In genomic region chr17:60392845-60393702, GRCh38 we compare ENCODE assay signal across 8 cellular contexts.
DNase-seq lines count a peak whose midpoint lies in the region; ATAC-seq and TF ChIP-seq lines count a peak whose summit lies in the region.

No MANE protein-coding gene starts in this region.

- ATAC-seq in GM19023 (IDR thresholded peaks at IDR 0.05; ENCODE audit: unreplicated experiment), result no peak

- no peak for TF ChIP-seq CTCF in LNCaP clone FGC (IDR thresholded peaks at IDR 0.05; ENCODE audit: control insufficient read depth, extremely low read depth, insufficient read depth)
- no peak for TF ChIP-seq CTCF in brain microvascular endothelial cell (IDR thresholded peaks at IDR 0.05; ENCODE audit: low read depth, low read length, missing control alignments)

- in situ Hi-C loops in brain microvascular endothelial cell (cut with HindIII; ENCODE audit: low pct_ligation_motif_present, low sequenced_read_pairs), result no loop called here

- peak overlapping the region; percentile 88 for H3K27ac ChIP-seq in brain microvascular endothelial cell
- H3K27ac ChIP-seq in layer of hippocampus (ENCODE audit: low read depth, low read length), result peak overlapping the region; percentile 97

- H3K4me3 ChIP-seq in LNCaP clone FGC (ENCODE audit: low read depth, low read length), result peak overlapping the region; percentile 81
- H3K4me3 ChIP-seq in brain microvascular endothelial cell (ENCODE audit: low read depth, low read length), result peak overlapping the region; percentile 96

- DNase-seq in ELF-1 (ENCODE audit: low read depth, low spot score) (peak; percentile 28), LNCaP clone FGC (ENCODE audit: low read depth) (peak; percentile 52), SHP77 treated with DMSO at 0.1 percent for 48 hours (lab: John Stamatoyannopoulos, UW) (peak; percentile 30), brain microvascular endothelial cell (peak; percentile 67), T1000 (lab: John Stamatoyannopoulos, UW) (no peak)
- DNase-seq in stimulated activated CD4-positive, alpha-beta T cell treated with anti-CD3 and anti-CD28 coated beads, Interleukin-2, amount 100 ng/mL, for 4 hours (ENCODE audit: low read depth), result peak; percentile 17

- H3K36me3 ChIP-seq in brain microvascular endothelial cell (replicated peaks), result no peaks in the 10 kb centered on the region

- H3K27me3 ChIP-seq in brain microvascular endothelial cell (replicated peaks) (no peaks in the 10 kb centered on the region), layer of hippocampus (ENCODE audit: control insufficient read depth, insufficient read depth, low read length) (no peaks in the 10 kb centered on the region)
